Comparison of ENCODE assay signal across 1 cellular context in genomic region chr4:82293304-82293703, GRCh38.
TF ChIP-seq lines count a peak whose summit lies in the region.

No MANE protein-coding gene starts in this region.

TF ChIP-seq in SK-N-SH treated with all-trans-retinoic acid at 6 μM for 48 hours, 23 proteins besides CTCF, POLR2A, EP300 and RAD21 (continued from another document):
- TF ChIP-seq POU6F1 (CRISPR knock-in tag; IDR thresholded peaks at IDR 0.05; ENCODE audit: borderline replicate concordance, low read depth), result no peak
- no peak for TF ChIP-seq ESRRG (CRISPR knock-in tag; IDR thresholded peaks at IDR 0.05)
- TF ChIP-seq CSDC2 (CRISPR knock-in tag; IDR thresholded peaks at IDR 0.05), result no peak
- no peak for TF ChIP-seq ZC3H10 (CRISPR knock-in tag; IDR thresholded peaks at IDR 0.05)
- no peak for TF ChIP-seq CREB5 (CRISPR knock-in tag; IDR thresholded peaks at IDR 0.05; ENCODE audit: low read depth)
- TF ChIP-seq CSRNP3 (CRISPR knock-in tag; IDR thresholded peaks at IDR 0.05), result no peak
- no peak for TF ChIP-seq PPARA (CRISPR knock-in tag; IDR thresholded peaks at IDR 0.05; ENCODE audit: borderline replicate concordance)
